8 cellular contexts compared by ENCODE assay signal in genomic region chr5:139137703-139138102, GRCh38.
A peak's percentile ranks its signal among the peaks of the same experiment; 100 is the strongest.
DNase-seq lines count a peak whose midpoint lies in the region; ATAC-seq, FAIRE-seq and TF ChIP-seq lines count a peak whose summit lies in the region.

No MANE protein-coding gene starts in this region.

- H3K27ac ChIP-seq in pancreas = no peak overlapping the region

- no peaks in the 10 kb centered on the region for H3K9me3 ChIP-seq in pancreas

- ATAC-seq in pancreas = peak; percentile 33 to 59 (median 44)
- no peak for ATAC-seq in HG03571 (IDR thresholded peaks at IDR 0.05; ENCODE audit: unreplicated experiment)
- ATAC-seq in GM21390 (IDR thresholded peaks at IDR 0.05; ENCODE audit: unreplicated experiment) = no peak

- peak; percentile 35 for DNase-seq in NCI-H446 treated with DMSO at 0.1 percent for 48 hours (lab: John Stamatoyannopoulos, UW)
- DNase-seq in dermis microvascular lymphatic vessel endothelial cell (ENCODE audit: low read depth in 2 of 2) = peak; percentile 29 to 66
- DNase-seq in pancreas = peak in 2 of 6 donors; percentile 40 to 44
- no peak for DNase-seq in frontal cortex (ENCODE audit: low spot score in 2 of 2)
- no peak for DNase-seq in stimulated activated CD4-positive, alpha-beta T cell treated with anti-CD3 and anti-CD28 coated beads, Interleukin-4, amount 100 ng/mL, for 24 hours

- H3K4me3 ChIP-seq in pancreas = no peak overlapping the region

- FAIRE-seq in pancreas (lab: Jason Lieb, UNC) = no peak
- no peak for FAIRE-seq in frontal cortex (lab: Jason Lieb, UNC)

- H3K27me3 ChIP-seq in pancreas = no peaks in the 10 kb centered on the region

- intact Hi-C loops in pancreas (cut with DNase I) = no loop called here

- no peaks in the 10 kb centered on the region for H3K36me3 ChIP-seq in pancreas

- 35 to 54% methylated on average over 4 of the region's 4 CpGs for WGBS in pancreas, 2 donors

- TF ChIP-seq CTCF in GM12873 (IDR thresholded peaks at IDR 0.05; ENCODE audit: insufficient read depth, low read depth, low read length, missing control alignments) (peak; percentile 43), pancreas (IDR thresholded peaks at IDR 0.05) (no peak)

- H3K4me1 ChIP-seq in pancreas = peaks cover 37 to 46% (median 39%) of the 10 kb centered on the region in 3 donors

Comparison
In these comparisons a context has a peak if more than half of its experiments do, and no peak if none do; other contexts are left out.
1. DNase-seq: peak in NCI-H446 treated with DMSO at 0.1 percent for 48 hours (single experiment) and dermis microvascular lymphatic vessel endothelial cell (2 of 2); none in frontal cortex (0 of 2) and stimulated activated CD4-positive, alpha-beta T cell treated with anti-CD3 and anti-CD28 coated beads, Interleukin-4, amount 100 ng/mL, for 24 hours (single experiment).
2. ATAC-seq: peak in pancreas (4 of 4); none in HG03571 (single experiment) and GM21390 (single experiment).